Comparison of ENCODE assay signal across 2 cellular contexts in genomic region chr11:118527109-118527508, GRCh38.
TF ChIP-seq lines count a peak whose summit lies in the region.

A gene with protein sequence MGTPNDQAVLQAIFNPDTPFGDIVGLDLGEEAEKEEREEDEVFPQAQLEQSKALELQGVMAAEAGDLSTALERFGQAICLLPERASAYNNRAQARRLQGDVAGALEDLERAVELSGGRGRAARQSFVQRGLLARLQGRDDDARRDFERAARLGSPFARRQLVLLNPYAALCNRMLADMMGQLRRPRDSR (plus strand): TSS chr11:118527474. CDS start chr11:118527495, 21 bp downstream.

TF ChIP-seq in HCT116, 20 proteins besides CTCF, POLR2A, EP300 and RAD21:
- TF ChIP-seq YY1 (IDR thresholded peaks at IDR 0.05; ENCODE audit: extremely low read depth, insufficient replicate concordance, low read depth, low read length) (no peak), POLR2AphosphoS5 (IDR thresholded peaks at IDR 0.05; ENCODE audit: low read depth, low read length) (0 out of 2 replicates have a peak, but pooled peaks have one; percentile 7), SIN3A (IDR thresholded peaks at IDR 0.05; ENCODE audit: low read depth) (no peak)

TF ChIP-seq in H1, 55 proteins besides CTCF, POLR2A, EP300 and RAD21:
- TF ChIP-seq KDM4A (IDR thresholded peaks at IDR 0.05; ENCODE audit: low read depth, low read length, severe bottlenecking) (no peak), POLR2AphosphoS5 (IDR thresholded peaks at IDR 0.05; ENCODE audit: low read depth, low read length) (peak; percentile 82; the same call in 1 of the 2 replicates)
TF ChIP-seq in H1: peak in this region for 1.
